24 cellular contexts compared by ENCODE assay signal in the genomic region with DNA sequence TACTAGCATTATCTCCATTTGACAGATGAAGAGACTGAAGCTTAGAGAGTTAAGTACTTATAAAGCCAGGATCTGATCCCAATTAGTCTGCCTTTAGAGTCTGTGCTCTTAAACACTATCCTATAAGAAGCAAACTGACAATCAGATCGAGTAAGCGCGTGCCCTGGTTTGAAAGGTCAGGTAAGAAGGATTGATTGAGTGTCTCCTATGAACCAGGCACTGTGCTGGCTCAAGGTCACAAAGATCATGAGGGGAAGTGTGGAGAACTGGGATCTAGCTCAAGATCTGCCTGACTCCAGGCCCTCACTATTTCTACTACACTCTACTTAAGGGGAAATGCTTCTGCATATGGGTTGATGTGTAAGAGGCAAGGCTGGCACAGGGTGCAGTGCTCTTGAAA.
DNase-seq lines count a peak whose midpoint lies in the region; ATAC-seq, FAIRE-seq and TF ChIP-seq lines count a peak whose summit lies in the region.
"Had no signal": no experiment of that assay in that cellular context is flagged by ENCODE, and none has a peak within 500 bp of the region (broad histone marks: within the 10 kb centered on the region; RNA-seq: fewer than 3 reads in every experiment).

No MANE protein-coding gene starts in this region.

- BruUV-seq in IMR-90 (replicated peaks; lab: Mats Ljungman, UMichigan), result no TSS peak
- BruUV-seq in PC-9 (replicated peaks; lab: Mats Ljungman, UMichigan), result no TSS peak
- BruUV-seq in endothelial cell of umbilical vein (replicated peaks; lab: Mats Ljungman, UMichigan), result no TSS peak

- dilution Hi-C loops in IMR-90 (cut with HindIII; ENCODE audit: low sequenced_read_pairs, unreplicated experiment), result no loop called here
- dilution Hi-C loops in endothelial cell of umbilical vein (cut with MboI; ENCODE audit: extremely low pct_ligation_motif_present, low sequenced_read_pairs), result loop anchor here (25.0 kb wide), 1 partner anchor 108 kb away; no protein-coding TSS in a partner anchor

- H3K9me3 ChIP-seq in IMR-90 (ENCODE audit: control insufficient read depth, insufficient read depth, low read length) (no peaks in the 10 kb centered on the region; the same call in 1 of the 2 replicates), PC-9 (ENCODE audit: insufficient read depth, low read depth) (0 out of 2 replicates have a peak, but pooled peaks cover 3% of the 10 kb centered on the region), endothelial cell of umbilical vein (replicated peaks; ENCODE audit: control insufficient read depth, insufficient read depth, low read length) (no peaks in the 10 kb centered on the region)

- TF ChIP-seq POLR2A in IMR-90 (IDR thresholded peaks at IDR 0.05; ENCODE audit: low read depth, low read length), result no peak
- no peak for TF ChIP-seq POLR2A in endothelial cell of umbilical vein (IDR thresholded peaks at IDR 0.05; ENCODE audit: low read depth, low read length)

- peaks cover 15% of the 10 kb centered on the region for H3K9me1 ChIP-seq in IMR-90 (ENCODE audit: insufficient read depth, low read length)
- H3K9me1 ChIP-seq in endothelial cell of umbilical vein (replicated peaks; ENCODE audit: control insufficient read depth, extremely low read depth, insufficient read depth, low read length), result no peaks in the 10 kb centered on the region

- H4K8ac ChIP-seq in IMR-90 (ENCODE audit: low read depth in 2 of 2, low read length in 2 of 2), result peak overlapping the region in 1 of 2 experiments; percentile 79; a peak in 2 of 4 replicates

- H2AFZ ChIP-seq in IMR-90 (replicated peaks; ENCODE audit: low read length, poor library complexity) (no peak overlapping the region), PC-9 (no peak overlapping the region), endothelial cell of umbilical vein (ENCODE audit: low read depth, low read length) (no peak overlapping the region)
- H2AFZ ChIP-seq: GM23338 had no signal

- H2BK20ac ChIP-seq in IMR-90 (ENCODE audit: low read depth, low read length), result peak overlapping the region; percentile 53

- peaks cover 5% of the 10 kb centered on the region for H3K36me3 Mint-ChIP-seq in osteocyte (ENCODE audit: unreplicated experiment)
- H3K36me3 Mint-ChIP-seq in activated CD8-positive, alpha-beta memory T cell treated with anti-CD3 and anti-CD28 coated beads, Interleukin-2, amount 10 ng/mL, durations not matched to agents 7 days and 5 days, result peaks cover 4% of the 10 kb centered on the region

- H3K27me3 Mint-ChIP-seq in osteocyte (ENCODE audit: unreplicated experiment), result no peaks in the 10 kb centered on the region
- H3K27me3 Mint-ChIP-seq in activated CD8-positive, alpha-beta memory T cell treated with anti-CD3 and anti-CD28 coated beads, Interleukin-2, amount 10 ng/mL, durations not matched to agents 7 days and 5 days, result peaks cover 13% of the 10 kb centered on the region
- H3K27me3 Mint-ChIP-seq: activated B cell treated with CpG ODN at 0.5 μM for 24 hours; activated T-cell treated with anti-CD3 and anti-CD28 coated beads, Interleukin-2, amount 50 U/mL, for 24 hours; progenitor cell of endocrine pancreas had no signal

- peak overlapping the region; percentile 80 for H2AK5ac ChIP-seq in IMR-90 (ENCODE audit: low read depth, low read length)

- POLR2A ChIA-PET in IMR-90 (lab: Charles Lee; ENCODE audit: unreplicated experiment) (no interaction called here), PC-9 (lab: Charles Lee; ENCODE audit: unreplicated experiment) (no interaction called here), endothelial cell of umbilical vein (lab: Charles Lee) (interaction anchor here (1.2 kb wide), 1 partner anchor 79 kb away, joined by 3 read pairs; no protein-coding TSS in a partner anchor)

- no peaks in the 10 kb centered on the region for H4K20me1 ChIP-seq in IMR-90 (ENCODE audit: insufficient read depth, low read length)
- no peaks in the 10 kb centered on the region for H4K20me1 ChIP-seq in PC-9 (ENCODE audit: insufficient read depth)
- no peaks in the 10 kb centered on the region for H4K20me1 ChIP-seq in endothelial cell of umbilical vein (replicated peaks; ENCODE audit: control insufficient read depth, extremely low read depth, insufficient read depth, low read length)

- H4K91ac ChIP-seq in IMR-90 (ENCODE audit: insufficient read depth, low read depth, low read length), result peak overlapping the region; percentile 45

- H3K27ac ChIP-seq in IMR-90 (ENCODE audit: insufficient read depth, low read length), result no peak overlapping the region
- peak overlapping the region; percentile 85 for H3K27ac ChIP-seq in PC-9
- peak overlapping the region; percentile 45 for H3K27ac ChIP-seq in endothelial cell of umbilical vein (ENCODE audit: insufficient read depth, low read depth, low read length)
- H3K27ac ChIP-seq: tibial nerve had no signal

- peaks cover 37% of the 10 kb centered on the region for H3F3A ChIP-seq in PC-9 (ENCODE audit: insufficient read depth, low read depth)

- H3K56ac ChIP-seq in IMR-90 (ENCODE audit: extremely low read depth, insufficient read depth, low read length), result no peak overlapping the region

- peak overlapping the region; percentile 66 for H2BK5ac ChIP-seq in IMR-90 (ENCODE audit: low read depth, low read length, poor library complexity, severe bottlenecking)

- no peak for TF ChIP-seq CTCF in IMR-90 (conservative IDR thresholded peaks at IDR 0.05; ENCODE audit: low read depth, low read length)
- TF ChIP-seq CTCF in PC-9 (conservative IDR thresholded peaks at IDR 0.05), result no peak
- TF ChIP-seq CTCF in endothelial cell of umbilical vein (IDR thresholded peaks at IDR 0.05; ENCODE audit: extremely low read depth in 1 of 2, insufficient read depth in 1 of 2, low read depth in 1 of 2, low read length in 2 of 2), result no peak
- TF ChIP-seq CTCF in osteocyte (IDR thresholded peaks at IDR 0.05), result no peak

- H3K4me1 ChIP-seq in IMR-90 (ENCODE audit: control insufficient read depth, insufficient read depth, low read length), result peaks cover 9% of the 10 kb centered on the region
- H3K4me1 ChIP-seq in PC-9 (replicated peaks; ENCODE audit: insufficient read depth), result peaks cover 57% of the 10 kb centered on the region
- H3K4me1 ChIP-seq in endothelial cell of umbilical vein (ENCODE audit: control insufficient read depth, extremely low read depth, insufficient read depth, low read length), result peaks cover 49% of the 10 kb centered on the region

- H3K79me2 ChIP-seq in PC-9 (ENCODE audit: low read depth) (peaks cover 6% of the 10 kb centered on the region; the same call in 1 of the 2 replicates), endothelial cell of umbilical vein (ENCODE audit: control insufficient read depth, insufficient read depth, low read length) (no peaks in the 10 kb centered on the region)

- H2BK15ac ChIP-seq in IMR-90 (ENCODE audit: low read depth, low read length), result peak overlapping the region; percentile 17; the same call in 1 of the 3 replicates

- H3K14ac ChIP-seq in IMR-90 (replicated peaks; ENCODE audit: low read depth, low read length), result peak overlapping the region; percentile 96

- peak overlapping the region; percentile 17; the same call in 1 of the 2 replicates for H3K23ac ChIP-seq in IMR-90 (ENCODE audit: low read depth, low read length)

- intact Hi-C loops in IMR-90 (cut with micrococcal nuclease) (no loop called here), PC-9 (cut with micrococcal nuclease; ENCODE audit: unreplicated experiment) (no loop called here), endothelial cell of umbilical vein (cut with micrococcal nuclease) (no loop called here)

- H3K27me3 ChIP-seq in IMR-90 (ENCODE audit: control insufficient read depth, insufficient read depth, low read length), result no peaks in the 10 kb centered on the region
- no peaks in the 10 kb centered on the region for H3K27me3 ChIP-seq in PC-9 (ENCODE audit: insufficient read depth, low read depth)
- H3K27me3 ChIP-seq in endothelial cell of umbilical vein (ENCODE audit: control insufficient read depth in 2 of 2, insufficient read depth in 2 of 2, low read length in 2 of 2), result no peaks in the 10 kb centered on the region
- H3K27me3 ChIP-seq: tibial nerve had no signal

- peak overlapping the region; percentile 91 for H3K4ac ChIP-seq in IMR-90 (ENCODE audit: low read depth, low read length)

- H3K4me3 Mint-ChIP-seq in osteocyte (ENCODE audit: unreplicated experiment), result no peak overlapping the region
- no peak overlapping the region for H3K4me3 Mint-ChIP-seq in activated CD8-positive, alpha-beta memory T cell treated with anti-CD3 and anti-CD28 coated beads, Interleukin-2, amount 10 ng/mL, durations not matched to agents 7 days and 5 days
- H3K4me3 Mint-ChIP-seq: activated B cell treated with CpG ODN at 0.5 μM for 24 hours; activated CD4-positive, alpha-beta memory T cell treated with anti-CD3 and anti-CD28 coated beads for 36 hours; activated T-cell treated with anti-CD3 and anti-CD28 coated beads, Interleukin-2, amount 50 U/mL, for 24 hours; CD4-positive, alpha-beta memory T cell; GM23338; nephron progenitor cell; stimulated activated naive CD8-positive, alpha-beta T cell treated with anti-CD3 and anti-CD28 coated beads, Interleukin-15, amount 100 ng/mL, for 72 hours; T-helper 1 cell treated with Interleukin-12 subunit alpha and Interleukin-12 subunit beta and Interleukin-4 antibody, amounts not matched to agents 30 μg/mL and 1 μg/mL, for 36 hours had no signal

- no CpG with 5 or more reads among the region's 3 CpGs for WGBS in IMR-90 (ENCODE audit: extremely low coverage in 2 of 2, insufficient read length in 1 of 2), 2 experiments

- peak overlapping the region; percentile 81; the same call in 1 of the 2 replicates for H3K18ac ChIP-seq in IMR-90 (ENCODE audit: low read depth, low read length)

- in situ Hi-C loops in IMR-90 (cut with MboI; ENCODE audit: low sequenced_read_pairs), result no loop called here

- H3K4me2 ChIP-seq in IMR-90 (ENCODE audit: low read depth, low read length) (no peak overlapping the region), PC-9 (peak overlapping the region; percentile 29), endothelial cell of umbilical vein (ENCODE audit: insufficient read depth, low read length) (no peak overlapping the region)

- DNase-seq in IMR-90, result no peak
- peak; percentile 45 to 85 for DNase-seq in PC-9
- peak; percentile 16 for DNase-seq in endothelial cell of umbilical vein (ENCODE audit: low read depth, low spot score)
- DNase-seq in osteocyte (ENCODE audit: extremely low spot score, unreplicated experiment), result no peak
- no peak for DNase-seq in activated CD8-positive, alpha-beta memory T cell treated with anti-CD3 and anti-CD28 coated beads, Interleukin-2, amount 10 ng/mL, durations not matched to agents 7 days and 5 days
- DNase-seq in COLO829 (ENCODE audit: low spot score), result no peak
- DNase-seq: activated B cell treated with CpG ODN at 0.5 μM for 24 hours; activated CD4-positive, alpha-beta memory T cell treated with anti-CD3 and anti-CD28 coated beads for 36 hours; activated naive CD4-positive, alpha-beta T cell; activated T-cell treated with anti-CD3 and anti-CD28 coated beads, Interleukin-2, amount 50 U/mL, for 24 hours; CD4-positive, alpha-beta memory T cell; effector CD8-positive, alpha-beta T cell; NCI-H2029; NCI-H446 treated with DMSO at 0.1 percent for 48 hours; nephron progenitor cell; SHP77 treated with DMSO at 0.1 percent for 48 hours; stimulated activated naive CD8-positive, alpha-beta T cell treated with anti-CD3 and anti-CD28 coated beads, Interleukin-15, amount 100 ng/mL, for 72 hours had no signal

- H3K36me3 ChIP-seq in IMR-90 (ENCODE audit: control insufficient read depth, insufficient read depth, low read length) (no peaks in the 10 kb centered on the region), PC-9 (ENCODE audit: low read depth) (no peaks in the 10 kb centered on the region), endothelial cell of umbilical vein (ENCODE audit: control insufficient read depth in 2 of 2, extremely low read depth in 1 of 2, insufficient read depth in 2 of 2, low read length in 2 of 2) (no peaks in the 10 kb centered on the region)
- H3K36me3 ChIP-seq: tibial nerve had no signal

- H3K27ac Mint-ChIP-seq in osteocyte (ENCODE audit: unreplicated experiment), result peak overlapping the region; percentile 3
- H3K27ac Mint-ChIP-seq in activated CD8-positive, alpha-beta memory T cell treated with anti-CD3 and anti-CD28 coated beads, Interleukin-2, amount 10 ng/mL, durations not matched to agents 7 days and 5 days, result no peak overlapping the region
- H3K27ac Mint-ChIP-seq: activated B cell treated with CpG ODN at 0.5 μM for 24 hours; activated CD4-positive, alpha-beta memory T cell treated with anti-CD3 and anti-CD28 coated beads for 36 hours; CD4-positive, alpha-beta memory T cell; nephron progenitor cell; progenitor cell of endocrine pancreas; stimulated activated naive CD8-positive, alpha-beta T cell treated with anti-CD3 and anti-CD28 coated beads, Interleukin-15, amount 100 ng/mL, for 72 hours; T-helper 1 cell treated with Interleukin-12 subunit alpha and Interleukin-12 subunit beta and Interleukin-4 antibody, amounts not matched to agents 30 μg/mL and 1 μg/mL, for 36 hours had no signal

- H3K9me2 ChIP-seq in PC-9 (ENCODE audit: insufficient read depth), result no peaks in the 10 kb centered on the region

- H2BK120ac ChIP-seq in IMR-90 (ENCODE audit: low read depth, low read length), result peak overlapping the region; percentile 78

- peaks cover 0 to 15% of the 10 kb centered on the region in 2 experiments; a peak in 1 of 4 replicates for H3K79me1 ChIP-seq in IMR-90 (ENCODE audit: low read depth in 1 of 2, low read length in 2 of 2)

- no peaks in the 10 kb centered on the region for H3K9me3 Mint-ChIP-seq in osteocyte (ENCODE audit: unreplicated experiment)
- H3K9me3 Mint-ChIP-seq in activated CD8-positive, alpha-beta memory T cell treated with anti-CD3 and anti-CD28 coated beads, Interleukin-2, amount 10 ng/mL, durations not matched to agents 7 days and 5 days (ENCODE audit: low read depth), result no peaks in the 10 kb centered on the region
- H3K9me3 Mint-ChIP-seq: activated B cell treated with CpG ODN at 0.5 μM for 24 hours had no signal

- H3K9ac ChIP-seq in IMR-90 (ENCODE audit: low read depth, low read length) (no peak overlapping the region), endothelial cell of umbilical vein (replicated peaks; ENCODE audit: extremely low read depth, insufficient read depth, low read length) (peak overlapping the region; percentile 41)

- H3K4me1 Mint-ChIP-seq in osteocyte (ENCODE audit: unreplicated experiment), result peaks cover 43% of the 10 kb centered on the region
- H3K4me1 Mint-ChIP-seq in activated CD8-positive, alpha-beta memory T cell treated with anti-CD3 and anti-CD28 coated beads, Interleukin-2, amount 10 ng/mL, durations not matched to agents 7 days and 5 days, result peaks cover 24% of the 10 kb centered on the region

- H3K4me3 ChIP-seq in IMR-90 (ENCODE audit: insufficient read depth, low read depth, low read length) (no peak overlapping the region), PC-9 (no peak overlapping the region), endothelial cell of umbilical vein (replicated peaks in 1 of 3; ENCODE audit: insufficient read depth in 1 of 3, low read depth in 1 of 3, low read length in 3 of 3) (no peak overlapping the region)
- H3K4me3 ChIP-seq: GM23338, K562, tibial nerve had no signal

- no peak for TF ChIP-seq RAD21 in IMR-90 (IDR thresholded peaks at IDR 0.05; ENCODE audit: low read length)

- ATAC-seq in IMR-90 (ENCODE audit: low read depth) (no peak), GM19467 (IDR thresholded peaks at IDR 0.05; ENCODE audit: unreplicated experiment) (no peak)
- no peak for ATAC-seq in activated CD8-positive, alpha-beta memory T cell treated with anti-CD3 and anti-CD28 coated beads, Interleukin-2, amount 10 ng/mL, durations not matched to agents 7 days and 5 days
- ATAC-seq: K562; stimulated activated naive CD8-positive, alpha-beta T cell treated with anti-CD3 and anti-CD28 coated beads, Interleukin-15, amount 100 ng/mL, for 72 hours had no signal

- H2AK9ac ChIP-seq in IMR-90 (replicated peaks; ENCODE audit: low read depth, low read length, poor library complexity), result no peak overlapping the region

- CTCF ChIA-PET in IMR-90 (lab: Yijun Ruan, JAX) (no interaction called here), PC-9 (lab: Charles Lee) (no interaction called here), endothelial cell of umbilical vein (lab: Charles Lee) (interaction anchor here (7.0 kb wide), 1 partner anchor 11 kb away, joined by 67 read pairs; no protein-coding TSS in a partner anchor)
- CTCF ChIA-PET in activated CD8-positive, alpha-beta memory T cell treated with anti-CD3 and anti-CD28 coated beads, Interleukin-2, amount 10 ng/mL, durations not matched to agents 7 days and 5 days (lab: Charles Lee), result interaction anchor here (1.1 to 5.0 kb wide), 2 partner anchors 9 to 13 kb away, joined by 3 to 35 read pairs; no protein-coding TSS in a partner anchor

- FAIRE-seq in endothelial cell of umbilical vein (lab: Jason Lieb, UNC), result no peak
- FAIRE-seq: GM19239, K562 had no signal

- peak overlapping the region; percentile 64; the same call in 1 of the 2 replicates for H4K5ac ChIP-seq in IMR-90 (ENCODE audit: low read depth, low read length)

Comparison
In these comparisons a context has a peak if more than half of its experiments do, and no peak if none do; other contexts are left out.
1. DNase-seq: peak in PC-9 (2 of 2) and endothelial cell of umbilical vein (single experiment); none in IMR-90 (single experiment), osteocyte (single experiment), activated CD8-positive, alpha-beta memory T cell treated with anti-CD3 and anti-CD28 coated beads, Interleukin-2, amount 10 ng/mL, durations not matched to agents 7 days and 5 days (single experiment) and COLO829 (single experiment).
2. CTCF ChIA-PET loops: an anchor here in endothelial cell of umbilical vein (7.0 kb wide) and activated CD8-positive, alpha-beta memory T cell treated with anti-CD3 and anti-CD28 coated beads, Interleukin-2, amount 10 ng/mL, durations not matched to agents 7 days and 5 days (1.1 to 5.0 kb wide); none called in IMR-90 and PC-9.